ENCODE assay signal across 10 cellular contexts in genomic region chr2:170034596-170034995, GRCh38.
"Had no signal": no experiment of that assay in that cellular context is flagged by ENCODE, and none has a peak within 500 bp of the region (broad histone marks: within the 10 kb centered on the region; RNA-seq: fewer than 3 reads in every experiment).

No MANE protein-coding gene starts in this region.

- H3K4me3 ChIP-seq: GM23248, GM23338, HAP-1 had no signal

- ATAC-seq: GM23338, HCT116 had no signal

- H3K9ac ChIP-seq: GM23248 had no signal

- FAIRE-seq: H1 had no signal

- H3K9me3 ChIP-seq: HAP-1 had no signal

- H3K27ac Mint-ChIP-seq: GM23338, H9, HFFc6 had no signal

- H3K9me3 Mint-ChIP-seq: HFFc6 had no signal

- H3K4me2 ChIP-seq: GM23338 had no signal

- H2AFZ ChIP-seq: GM23248, GM23338 had no signal

- H3K36me3 ChIP-seq: HAP-1 had no signal

- H3K27ac ChIP-seq: GM23248 had no signal

- DNase-seq: GM23248, GOT3, H7, H9, HCEC 1CT, HFFc6 had no signal

- H3K4me3 Mint-ChIP-seq: GM23338, H9, HFFc6 had no signal
